Comparison of ENCODE assay signal across 8 cellular contexts in the genomic region with DNA sequence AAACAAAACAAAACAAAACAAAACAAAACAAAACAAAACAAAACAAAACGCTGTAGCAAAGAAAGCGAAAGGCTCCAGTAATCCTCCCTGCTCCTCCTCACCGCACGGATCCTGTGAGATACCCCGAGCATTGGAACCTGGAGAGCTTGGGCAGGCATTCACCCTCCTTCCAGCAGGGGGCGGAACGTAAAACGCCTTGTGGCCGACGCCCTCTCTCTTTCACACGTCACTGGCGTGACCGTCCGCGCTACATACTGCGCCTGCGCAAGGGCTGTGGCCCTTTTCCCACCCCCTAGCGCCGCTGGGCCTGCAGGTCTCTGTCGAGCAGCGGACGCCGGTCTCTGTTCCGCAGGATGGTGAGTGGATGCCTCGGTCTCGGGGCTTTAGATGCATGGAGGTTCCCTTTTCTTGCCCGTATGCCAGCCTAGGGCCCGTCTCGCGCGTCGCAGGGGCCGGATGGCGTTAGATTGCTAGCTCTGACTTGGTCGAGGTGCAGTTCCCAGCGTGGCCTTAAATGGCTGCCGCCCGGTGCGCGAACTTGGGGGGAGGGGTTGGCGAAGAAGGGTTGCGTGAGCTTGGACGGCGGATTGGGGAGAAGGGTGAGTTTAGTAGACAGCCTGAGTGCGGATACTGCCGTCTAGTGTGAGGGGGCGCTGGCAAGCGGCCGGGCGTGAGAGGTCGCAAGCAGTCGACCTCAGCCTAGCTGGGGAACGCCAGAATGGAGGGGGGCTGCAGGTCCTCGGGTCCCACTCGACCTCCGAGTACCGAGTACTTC. TPM values are rescaled to one million over a fixed set of nuclear protein-coding genes. Genes with fewer than 3 reads are reported as not detected.
DNase-seq lines count a peak whose midpoint lies in the region; FAIRE-seq and TF ChIP-seq lines count a peak whose summit lies in the region.

A gene (plus strand): TSS at position 279 of the 775 bp plus-strand sequence. CDS start 75 bp downstream, at position 354.

- no peaks in the 10 kb centered on the region for H3F3A ChIP-seq in Loucy (ENCODE audit: low read depth)

- H3K36me3 ChIP-seq in H7 (replicated peaks; ENCODE audit: control insufficient read depth, insufficient read depth, low read length): peaks cover 23% of the 10 kb centered on the region
- peaks cover 43% of the 10 kb centered on the region for H3K36me3 ChIP-seq in Loucy (ENCODE audit: insufficient read depth, low read length)

- peak within 1 kb of the TSS; percentile 99 for H3K4me3 ChIP-seq in H7 (ENCODE audit: insufficient read depth, low read depth, low read length)
- H3K4me3 ChIP-seq in Loucy (ENCODE audit: low read length, poor library complexity, severe bottlenecking): peak within 1 kb of the TSS; percentile 97
- peak within 1 kb of the TSS; percentile 100 for H3K4me3 ChIP-seq in fibroblast of pulmonary artery (replicated peaks; ENCODE audit: low read depth, low read length)

- peak; percentile 93 for DNase-seq in H7
- peak; percentile 95 for DNase-seq in activated T-helper 9 cell treated with anti-CD3 and anti-CD28 coated beads, Interleukin-2, amount 50 U/mL, for 16 hours (ENCODE audit: low read depth)
- DNase-seq in fibroblast of pulmonary artery (ENCODE audit: low read depth): peak; percentile 98

- peak; percentile 100 for TF ChIP-seq POLR2A in Raji (IDR thresholded peaks at IDR 0.05; ENCODE audit: insufficient read depth, low read depth, low read length)

- no peaks in the 10 kb centered on the region for H3K9me2 ChIP-seq in Loucy (replicated peaks; ENCODE audit: low read depth, low read length)

- H3K4me1 Mint-ChIP-seq in nephron: peaks cover 43% of the 10 kb centered on the region
- peaks cover 42% of the 10 kb centered on the region for H3K4me1 Mint-ChIP-seq in stimulated activated naive CD8-positive, alpha-beta T cell treated with anti-CD3 and anti-CD28 coated beads, Interleukin-15, Interleukin-2, amounts not matched to agents 100 ng/mL and 50 ng/mL, for 24 hours (ENCODE audit: low read depth)

- TF ChIP-seq CTCF in Loucy (conservative IDR thresholded peaks at IDR 0.05; ENCODE audit: low read length) (peak; percentile 83), fibroblast of pulmonary artery (IDR thresholded peaks at IDR 0.05; ENCODE audit: low read length, missing control alignments) (peak; percentile 96), nephron (IDR thresholded peaks at IDR 0.05; ENCODE audit: unreplicated experiment in 3 of 3) (peak; percentile 92 to 96 (median 95))

- H3K27me3 ChIP-seq in H7 (ENCODE audit: control insufficient read depth, insufficient read depth, low read length) (no peaks in the 10 kb centered on the region), Loucy (ENCODE audit: insufficient read depth, low read length, poor library complexity, severe bottlenecking) (peaks cover 11% of the 10 kb centered on the region)

- H3K9me3 Mint-ChIP-seq in nephron: no peaks in the 10 kb centered on the region
- no peaks in the 10 kb centered on the region for H3K9me3 Mint-ChIP-seq in stimulated activated naive CD8-positive, alpha-beta T cell treated with anti-CD3 and anti-CD28 coated beads, Interleukin-15, Interleukin-2, amounts not matched to agents 100 ng/mL and 50 ng/mL, for 24 hours

- peak; percentile 88 for FAIRE-seq in G401.6 (lab: Jason Lieb, UNC)

- peak within 1 kb of the TSS; percentile 86 for H2AFZ ChIP-seq in Loucy (ENCODE audit: low read length)

- H3K4me3 Mint-ChIP-seq in nephron: peak within 1 kb of the TSS; percentile 97 to 98 (median 98)
- peak within 1 kb of the TSS; percentile 99 for H3K4me3 Mint-ChIP-seq in stimulated activated naive CD8-positive, alpha-beta T cell treated with anti-CD3 and anti-CD28 coated beads, Interleukin-15, Interleukin-2, amounts not matched to agents 100 ng/mL and 50 ng/mL, for 24 hours

- H3K4me1 ChIP-seq in Loucy (ENCODE audit: insufficient read depth, low read length, poor library complexity, severe bottlenecking): peaks cover 38% of the 10 kb centered on the region

- peak within 1 kb of the TSS; percentile 98 to 99 (median 99) for H3K27ac Mint-ChIP-seq in nephron
- H3K27ac Mint-ChIP-seq in stimulated activated naive CD8-positive, alpha-beta T cell treated with anti-CD3 and anti-CD28 coated beads, Interleukin-15, Interleukin-2, amounts not matched to agents 100 ng/mL and 50 ng/mL, for 24 hours: peak within 1 kb of the TSS; percentile 100

- no peaks in the 10 kb centered on the region for H3K9me3 ChIP-seq in Loucy (ENCODE audit: insufficient read depth, low read depth, low read length)

- H3K79me2 ChIP-seq in Loucy (ENCODE audit: insufficient read depth, low read length): peaks cover 51% of the 10 kb centered on the region

- H3K36me3 Mint-ChIP-seq in nephron (ENCODE audit: low read depth): peaks cover 42% of the 10 kb centered on the region
- H3K36me3 Mint-ChIP-seq in stimulated activated naive CD8-positive, alpha-beta T cell treated with anti-CD3 and anti-CD28 coated beads, Interleukin-15, Interleukin-2, amounts not matched to agents 100 ng/mL and 50 ng/mL, for 24 hours (ENCODE audit: low read depth): peaks cover 51% of the 10 kb centered on the region

- peak within 1 kb of the TSS; percentile 95 for H3K4me2 ChIP-seq in Loucy (ENCODE audit: low read depth, low read length, poor library complexity, severe bottlenecking)

- peaks cover 47% of the 10 kb centered on the region for H4K20me1 ChIP-seq in Loucy (ENCODE audit: insufficient read depth, low read length, poor library complexity, severe bottlenecking)

- peak within 1 kb of the TSS; percentile 99 for H3K9ac ChIP-seq in Loucy (ENCODE audit: low read depth, low read length, poor library complexity, severe bottlenecking)

- no peaks in the 10 kb centered on the region for H3K27me3 Mint-ChIP-seq in nephron (ENCODE audit: low read depth)
- H3K27me3 Mint-ChIP-seq in stimulated activated naive CD8-positive, alpha-beta T cell treated with anti-CD3 and anti-CD28 coated beads, Interleukin-15, Interleukin-2, amounts not matched to agents 100 ng/mL and 50 ng/mL, for 24 hours: no peaks in the 10 kb centered on the region

RNA-seq across cellular contexts. Expression of the gene that starts here (rescaled TPM):
- 1,934 and 2,538 TPM in 2 replicates for total RNA-seq in H7 (2014; rRNA removed; shearing (Covaris generic))

Comparison
In these comparisons a context has a peak if more than half of its experiments do, and no peak if none do; other contexts are left out.
1. Peak in every context shown above with its lines: DNase-seq and H3K4me3 ChIP-seq.